In the genomic region with DNA sequence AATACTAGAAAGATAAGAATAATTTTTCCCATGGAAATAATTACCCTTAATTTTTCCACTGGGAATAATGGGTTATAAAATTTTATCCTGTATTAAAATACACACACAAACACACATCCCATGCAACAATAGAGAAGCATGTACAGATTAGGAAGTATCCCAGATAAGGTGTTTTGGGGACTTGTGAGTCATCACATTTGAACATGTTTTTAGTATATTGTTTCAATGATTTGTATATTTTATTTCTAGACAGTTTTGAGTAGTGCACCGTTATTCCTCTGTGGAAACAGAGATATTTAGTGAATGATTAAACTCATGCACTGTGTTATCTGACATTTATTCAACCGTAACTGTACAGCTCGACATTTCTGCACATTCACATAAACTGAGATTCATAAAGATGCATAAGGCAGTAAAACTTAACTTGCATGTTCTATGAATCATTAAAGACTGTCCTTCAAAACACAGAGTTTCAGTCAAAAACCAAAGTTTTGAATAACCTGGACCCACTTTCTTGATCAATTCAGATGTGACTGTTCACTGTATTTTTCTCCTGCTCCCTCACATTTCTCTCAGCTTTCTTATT, we compare ENCODE assay signal across 26 cellular contexts. TPM values are rescaled to one million over a fixed set of nuclear protein-coding genes. Genes with fewer than 3 reads are reported as not detected.
DNase-seq lines count a peak whose midpoint lies in the region; ATAC-seq, FAIRE-seq and TF ChIP-seq lines count a peak whose summit lies in the region.
"Had no signal": no experiment of that assay in that cellular context is flagged by ENCODE, and none has a peak within 500 bp of the region (broad histone marks: within the 10 kb centered on the region; RNA-seq: fewer than 3 reads in every experiment).

No MANE protein-coding gene starts in this region.

- TF ChIP-seq CTCF in natural killer cell (IDR thresholded peaks at IDR 0.05) = no peak
- no peak for TF ChIP-seq CTCF in chondrocyte (IDR thresholded peaks at IDR 0.05)
- no peak for TF ChIP-seq CTCF in osteocyte (IDR thresholded peaks at IDR 0.05)

- H3K27me3 Mint-ChIP-seq in natural killer cell (ENCODE audit: low read depth in 2 of 2) (no peaks in the 10 kb centered on the region), chondrocyte (ENCODE audit: low read depth) (no peaks in the 10 kb centered on the region), osteocyte (ENCODE audit: unreplicated experiment) (no peaks in the 10 kb centered on the region)
- H3K27me3 Mint-ChIP-seq in natural killer cell treated with Interleukin-12 subunit alpha and Interleukin-12 subunit beta and Interleukin-15 and Interleukin-18, amount 100 ng/mL, for 72 hours = no peaks in the 10 kb centered on the region

- TF ChIP-seq POLR2A in H54 (IDR thresholded peaks at IDR 0.05; ENCODE audit: low read depth, low read length) = no peak

- DNase-seq in natural killer cell (no peak), H54 (ENCODE audit: insufficient read length, low spot score) (no peak), chondrocyte (ENCODE audit: low spot score) (no peak), osteocyte (ENCODE audit: extremely low spot score, unreplicated experiment) (no peak), NCI-H510A treated with DMSO at 0.1 percent for 48 hours (lab: John Stamatoyannopoulos, UW) (no peak), midbrain (lab: John Stamatoyannopoulos, UW) (no peak), ureter (ENCODE audit: low spot score) (no peak)
- DNase-seq in natural killer cell treated with Interleukin-12 subunit alpha and Interleukin-12 subunit beta and Interleukin-15 and Interleukin-18, amount 100 ng/mL, for 72 hours (ENCODE audit: low spot score) = no peak
- DNase-seq: Calu3; central memory CD4-positive, alpha-beta T cell; DND-41; foreskin keratinocyte; GOT3; left lung; mesendoderm; NCI-H1694 treated with DMSO at 0.1 percent for 48 hours; NCI-H2171; NCI-H524 treated with DMSO at 0.1 percent for 48 hours; nucleus accumbens; PC-9; SHP77; stimulated activated naive CD4-positive, alpha-beta T cell; testis had no signal

- no peak overlapping the region for H3K4me3 Mint-ChIP-seq in natural killer cell
- no peak overlapping the region for H3K4me3 Mint-ChIP-seq in natural killer cell treated with Interleukin-12 subunit alpha and Interleukin-12 subunit beta and Interleukin-15 and Interleukin-18, amount 100 ng/mL, for 72 hours
- H3K4me3 Mint-ChIP-seq in chondrocyte (ENCODE audit: unreplicated experiment) = no peak overlapping the region
- H3K4me3 Mint-ChIP-seq in osteocyte (ENCODE audit: unreplicated experiment) = no peak overlapping the region
- H3K4me3 Mint-ChIP-seq: T-helper 2 cell treated with Interferon-gamma antibody and Interleukin-4, amounts not matched to agents 5 μg/mL and 100 μg/mL, for 36 hours had no signal

- H3K9me3 Mint-ChIP-seq in natural killer cell (peaks cover 0 to 2% of the 10 kb centered on the region in 2 donors), chondrocyte (ENCODE audit: low read depth) (peaks cover 11% of the 10 kb centered on the region), osteocyte (ENCODE audit: unreplicated experiment) (peaks cover 10% of the 10 kb centered on the region)
- peaks cover 6% of the 10 kb centered on the region for H3K9me3 Mint-ChIP-seq in natural killer cell treated with Interleukin-12 subunit alpha and Interleukin-12 subunit beta and Interleukin-15 and Interleukin-18, amount 100 ng/mL, for 72 hours

- peaks cover 74 to 76% of the 10 kb centered on the region in 2 donors for H3K4me1 Mint-ChIP-seq in natural killer cell
- peaks cover 32 to 35% of the 10 kb centered on the region in 2 donors for H3K4me1 Mint-ChIP-seq in natural killer cell treated with Interleukin-12 subunit alpha and Interleukin-12 subunit beta and Interleukin-15 and Interleukin-18, amount 100 ng/mL, for 72 hours (ENCODE audit: low read depth in 2 of 2)
- peaks cover 37% of the 10 kb centered on the region for H3K4me1 Mint-ChIP-seq in chondrocyte (ENCODE audit: low read depth)
- H3K4me1 Mint-ChIP-seq in osteocyte (ENCODE audit: unreplicated experiment) = peaks cover 23% of the 10 kb centered on the region

- ATAC-seq in natural killer cell = no peak
- no peak for ATAC-seq in natural killer cell treated with Interleukin-12 subunit alpha and Interleukin-12 subunit beta and Interleukin-15 and Interleukin-18, amount 100 ng/mL, for 72 hours
- ATAC-seq: foreskin keratinocyte, left lung had no signal

- H3K27ac Mint-ChIP-seq in natural killer cell (peak overlapping the region; percentile 29 to 48), chondrocyte (ENCODE audit: unreplicated experiment) (peak overlapping the region; percentile 17), osteocyte (ENCODE audit: unreplicated experiment) (peak overlapping the region; percentile 18)
- no peak overlapping the region for H3K27ac Mint-ChIP-seq in natural killer cell treated with Interleukin-12 subunit alpha and Interleukin-12 subunit beta and Interleukin-15 and Interleukin-18, amount 100 ng/mL, for 72 hours
- H3K27ac Mint-ChIP-seq: activated naive CD4-positive, alpha-beta T cell treated with anti-CD3 and anti-CD28 coated beads, Interleukin-2, amount 50 U/mL, for 72 hours; T-helper 2 cell treated with Interferon-gamma antibody and Interleukin-4, amounts not matched to agents 5 μg/mL and 100 μg/mL, for 36 hours had no signal

- H3K36me3 Mint-ChIP-seq in natural killer cell (no peaks in the 10 kb centered on the region), chondrocyte (ENCODE audit: low read depth) (peaks cover 8% of the 10 kb centered on the region), osteocyte (ENCODE audit: unreplicated experiment) (peaks cover 7% of the 10 kb centered on the region)
- H3K36me3 Mint-ChIP-seq in natural killer cell treated with Interleukin-12 subunit alpha and Interleukin-12 subunit beta and Interleukin-15 and Interleukin-18, amount 100 ng/mL, for 72 hours = peaks cover 4% of the 10 kb centered on the region

- intact Hi-C loops in natural killer cell (cut with micrococcal nuclease) = no loop called here

- peak; percentile 48 for FAIRE-seq in H54 (lab: Jason Lieb, UNC)
- FAIRE-seq: urothelium cell line had no signal

RNA-seq across cellular contexts. Expression of a gene that starts 30.1 kb away (rescaled TPM):
- 100 to 1,000 TPM; 104 to 119 (median 108) TPM for total RNA-seq in natural killer cell
- total RNA-seq in natural killer cell treated with Interleukin-12 subunit alpha and Interleukin-12 subunit beta and Interleukin-15 and Interleukin-18, amount 100 ng/mL, for 72 hours = 10 to 100 TPM; 11.5 to 16.0 TPM
- 25.2 to 29.0 TPM (median 28.4 TPM) in 3 replicates for total RNA-seq in chondrocyte
- 30.7 and 31.1 TPM in 2 replicates for total RNA-seq in osteocyte
- total RNA-seq in ureter = 12.9 TPM

Comparison
In these comparisons a context has a peak if more than half of its experiments do, and no peak if none do; other contexts are left out.
1. H3K27ac Mint-ChIP-seq: peak in natural killer cell (2 of 2), chondrocyte (single experiment) and osteocyte (single experiment); none in natural killer cell treated with Interleukin-12 subunit alpha and Interleukin-12 subunit beta and Interleukin-15 and Interleukin-18, amount 100 ng/mL, for 72 hours (0 of 2).